1 cellular context compared by ENCODE assay signal in the genomic region with DNA sequence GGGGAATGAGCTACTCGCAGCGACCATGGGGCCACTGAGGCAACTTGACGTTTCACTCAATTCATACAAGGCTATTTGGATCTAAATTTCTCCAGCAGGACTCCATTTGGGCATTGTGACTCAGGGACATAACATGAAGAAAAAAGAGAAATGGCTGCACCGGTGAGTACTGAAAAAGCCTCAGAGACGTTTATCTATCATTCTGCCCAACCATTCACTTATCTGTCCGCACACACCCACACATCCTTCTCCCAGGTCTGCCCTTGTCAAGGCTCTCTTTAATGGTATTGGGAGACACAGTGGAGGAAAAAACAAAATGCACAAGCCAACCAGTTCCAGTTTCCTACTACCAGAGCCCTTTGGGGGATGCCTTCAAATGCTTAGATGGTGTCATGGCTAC.
TF ChIP-seq lines count a peak whose summit lies in the region.

No MANE protein-coding gene starts in this region.

TF ChIP-seq in K562, 482 proteins besides CTCF, POLR2A, EP300 and RAD21 (continued from another document and continues in another):
- TF ChIP-seq JUND (IDR thresholded peaks at IDR 0.05; ENCODE audit: borderline replicate concordance, low read depth, low read length) (peak; percentile 44; the same call in 1 of the 2 replicates), JUND (tag; IDR thresholded peaks at IDR 0.05; ENCODE audit: borderline replicate concordance, low read depth, low read length) (peak; percentile 51; the same call in 1 of the 3 replicates), SMARCC2 (IDR thresholded peaks at IDR 0.05; ENCODE audit: low read depth) (peak; percentile 60; the same call in 1 of the 2 replicates), TOE1 (IDR thresholded peaks at IDR 0.05; ENCODE audit: borderline replicate concordance) (no peak), TOE1 (CRISPR knock-in tag; IDR thresholded peaks at IDR 0.05; ENCODE audit: borderline replicate concordance, low read depth) (no peak), ZNF695 (CRISPR knock-in tag; IDR thresholded peaks at IDR 0.05) (no peak), SNRNP70 (optimal IDR thresholded peaks at IDR 0.05; ENCODE audit: low read depth, low read length) (no peak), ZNF217 (CRISPR knock-in tag; IDR thresholded peaks at IDR 0.05) (no peak), CC2D1A (IDR thresholded peaks at IDR 0.05) (peak; percentile 34; the same call in 1 of the 2 replicates), XRCC4 (IDR thresholded peaks at IDR 0.05; ENCODE audit: extremely low read depth, insufficient read depth, insufficient read length) (no peak), HDAC3 (IDR thresholded peaks at IDR 0.05; ENCODE audit: borderline replicate concordance, partially characterized antibody) (no peak), HOXB6 (CRISPR knock-in tag; IDR thresholded peaks at IDR 0.05; ENCODE audit: borderline replicate concordance) (no peak), CEBPB (tag; IDR thresholded peaks at IDR 0.05) (no peak), MTA3 (IDR thresholded peaks at IDR 0.05; ENCODE audit: borderline replicate concordance) (no peak), ZNF324 (CRISPR knock-in tag; IDR thresholded peaks at IDR 0.05) (no peak), RERE (CRISPR knock-in tag; IDR thresholded peaks at IDR 0.05; ENCODE audit: borderline replicate concordance) (no peak), PTBP1 (IDR thresholded peaks at IDR 0.05; ENCODE audit: low read depth, low read length) (no peak), TCF7 (IDR thresholded peaks at IDR 0.05; ENCODE audit: borderline replicate concordance) (no peak), ATF1 (CRISPR knock-in tag; IDR thresholded peaks at IDR 0.05) (no peak), ATF1 (tag; IDR thresholded peaks at IDR 0.05) (no peak), RBM25 (IDR thresholded peaks at IDR 0.05; ENCODE audit: low read depth, low read length, severe bottlenecking) (no peak), EGR1 (conservative IDR thresholded peaks at IDR 0.05) (peak; percentile 90), KDM5B (IDR thresholded peaks at IDR 0.05; ENCODE audit: insufficient replicate concordance, low read depth, low read length) (no peak), STAT5B (CRISPR knock-in tag; IDR thresholded peaks at IDR 0.05) (no peak)
- TF ChIP-seq, protein P1, sequence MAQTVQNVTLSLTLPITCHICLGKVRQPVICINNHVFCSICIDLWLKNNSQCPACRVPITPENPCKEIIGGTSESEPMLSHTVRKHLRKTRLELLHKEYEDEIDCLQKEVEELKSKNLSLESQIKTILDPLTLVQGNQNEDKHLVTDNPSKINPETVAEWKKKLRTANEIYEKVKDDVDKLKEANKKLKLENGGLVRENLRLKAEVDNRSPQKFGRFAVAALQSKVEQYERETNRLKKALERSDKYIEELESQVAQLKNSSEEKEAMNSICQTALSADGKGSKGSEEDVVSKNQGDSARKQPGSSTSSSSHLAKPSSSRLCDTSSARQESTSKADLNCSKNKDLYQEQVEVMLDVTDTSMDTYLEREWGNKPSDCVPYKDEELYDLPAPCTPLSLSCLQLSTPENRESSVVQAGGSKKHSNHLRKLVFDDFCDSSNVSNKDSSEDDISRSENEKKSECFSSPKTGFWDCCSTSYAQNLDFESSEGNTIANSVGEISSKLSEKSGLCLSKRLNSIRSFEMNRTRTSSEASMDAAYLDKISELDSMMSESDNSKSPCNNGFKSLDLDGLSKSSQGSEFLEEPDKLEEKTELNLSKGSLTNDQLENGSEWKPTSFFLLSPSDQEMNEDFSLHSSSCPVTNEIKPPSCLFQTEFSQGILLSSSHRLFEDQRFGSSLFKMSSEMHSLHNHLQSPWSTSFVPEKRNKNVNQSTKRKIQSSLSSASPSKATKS (CRISPR knock-in tag; IDR thresholded peaks at IDR 0.05) = no peak
- TF ChIP-seq, protein P2, sequence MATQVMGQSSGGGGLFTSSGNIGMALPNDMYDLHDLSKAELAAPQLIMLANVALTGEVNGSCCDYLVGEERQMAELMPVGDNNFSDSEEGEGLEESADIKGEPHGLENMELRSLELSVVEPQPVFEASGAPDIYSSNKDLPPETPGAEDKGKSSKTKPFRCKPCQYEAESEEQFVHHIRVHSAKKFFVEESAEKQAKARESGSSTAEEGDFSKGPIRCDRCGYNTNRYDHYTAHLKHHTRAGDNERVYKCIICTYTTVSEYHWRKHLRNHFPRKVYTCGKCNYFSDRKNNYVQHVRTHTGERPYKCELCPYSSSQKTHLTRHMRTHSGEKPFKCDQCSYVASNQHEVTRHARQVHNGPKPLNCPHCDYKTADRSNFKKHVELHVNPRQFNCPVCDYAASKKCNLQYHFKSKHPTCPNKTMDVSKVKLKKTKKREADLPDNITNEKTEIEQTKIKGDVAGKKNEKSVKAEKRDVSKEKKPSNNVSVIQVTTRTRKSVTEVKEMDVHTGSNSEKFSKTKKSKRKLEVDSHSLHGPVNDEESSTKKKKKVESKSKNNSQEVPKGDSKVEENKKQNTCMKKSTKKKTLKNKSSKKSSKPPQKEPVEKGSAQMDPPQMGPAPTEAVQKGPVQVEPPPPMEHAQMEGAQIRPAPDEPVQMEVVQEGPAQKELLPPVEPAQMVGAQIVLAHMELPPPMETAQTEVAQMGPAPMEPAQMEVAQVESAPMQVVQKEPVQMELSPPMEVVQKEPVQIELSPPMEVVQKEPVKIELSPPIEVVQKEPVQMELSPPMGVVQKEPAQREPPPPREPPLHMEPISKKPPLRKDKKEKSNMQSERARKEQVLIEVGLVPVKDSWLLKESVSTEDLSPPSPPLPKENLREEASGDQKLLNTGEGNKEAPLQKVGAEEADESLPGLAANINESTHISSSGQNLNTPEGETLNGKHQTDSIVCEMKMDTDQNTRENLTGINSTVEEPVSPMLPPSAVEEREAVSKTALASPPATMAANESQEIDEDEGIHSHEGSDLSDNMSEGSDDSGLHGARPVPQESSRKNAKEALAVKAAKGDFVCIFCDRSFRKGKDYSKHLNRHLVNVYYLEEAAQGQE (CRISPR knock-in tag; IDR thresholded peaks at IDR 0.05; ENCODE audit: low read depth) = no peak
- TF ChIP-seq, protein P3, sequence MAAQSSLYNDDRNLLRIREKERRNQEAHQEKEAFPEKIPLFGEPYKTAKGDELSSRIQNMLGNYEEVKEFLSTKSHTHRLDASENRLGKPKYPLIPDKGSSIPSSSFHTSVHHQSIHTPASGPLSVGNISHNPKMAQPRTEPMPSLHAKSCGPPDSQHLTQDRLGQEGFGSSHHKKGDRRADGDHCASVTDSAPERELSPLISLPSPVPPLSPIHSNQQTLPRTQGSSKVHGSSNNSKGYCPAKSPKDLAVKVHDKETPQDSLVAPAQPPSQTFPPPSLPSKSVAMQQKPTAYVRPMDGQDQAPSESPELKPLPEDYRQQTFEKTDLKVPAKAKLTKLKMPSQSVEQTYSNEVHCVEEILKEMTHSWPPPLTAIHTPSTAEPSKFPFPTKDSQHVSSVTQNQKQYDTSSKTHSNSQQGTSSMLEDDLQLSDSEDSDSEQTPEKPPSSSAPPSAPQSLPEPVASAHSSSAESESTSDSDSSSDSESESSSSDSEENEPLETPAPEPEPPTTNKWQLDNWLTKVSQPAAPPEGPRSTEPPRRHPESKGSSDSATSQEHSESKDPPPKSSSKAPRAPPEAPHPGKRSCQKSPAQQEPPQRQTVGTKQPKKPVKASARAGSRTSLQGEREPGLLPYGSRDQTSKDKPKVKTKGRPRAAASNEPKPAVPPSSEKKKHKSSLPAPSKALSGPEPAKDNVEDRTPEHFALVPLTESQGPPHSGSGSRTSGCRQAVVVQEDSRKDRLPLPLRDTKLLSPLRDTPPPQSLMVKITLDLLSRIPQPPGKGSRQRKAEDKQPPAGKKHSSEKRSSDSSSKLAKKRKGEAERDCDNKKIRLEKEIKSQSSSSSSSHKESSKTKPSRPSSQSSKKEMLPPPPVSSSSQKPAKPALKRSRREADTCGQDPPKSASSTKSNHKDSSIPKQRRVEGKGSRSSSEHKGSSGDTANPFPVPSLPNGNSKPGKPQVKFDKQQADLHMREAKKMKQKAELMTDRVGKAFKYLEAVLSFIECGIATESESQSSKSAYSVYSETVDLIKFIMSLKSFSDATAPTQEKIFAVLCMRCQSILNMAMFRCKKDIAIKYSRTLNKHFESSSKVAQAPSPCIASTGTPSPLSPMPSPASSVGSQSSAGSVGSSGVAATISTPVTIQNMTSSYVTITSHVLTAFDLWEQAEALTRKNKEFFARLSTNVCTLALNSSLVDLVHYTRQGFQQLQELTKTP (IDR thresholded peaks at IDR 0.05; ENCODE audit: low read depth in 1 of 2, partially characterized antibody in 2 of 2) = no peak
- TF ChIP-seq, protein P4, sequence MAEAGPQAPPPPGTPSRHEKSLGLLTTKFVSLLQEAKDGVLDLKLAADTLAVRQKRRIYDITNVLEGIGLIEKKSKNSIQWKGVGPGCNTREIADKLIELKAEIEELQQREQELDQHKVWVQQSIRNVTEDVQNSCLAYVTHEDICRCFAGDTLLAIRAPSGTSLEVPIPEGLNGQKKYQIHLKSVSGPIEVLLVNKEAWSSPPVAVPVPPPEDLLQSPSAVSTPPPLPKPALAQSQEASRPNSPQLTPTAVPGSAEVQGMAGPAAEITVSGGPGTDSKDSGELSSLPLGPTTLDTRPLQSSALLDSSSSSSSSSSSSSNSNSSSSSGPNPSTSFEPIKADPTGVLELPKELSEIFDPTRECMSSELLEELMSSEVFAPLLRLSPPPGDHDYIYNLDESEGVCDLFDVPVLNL (CRISPR knock-in tag; IDR thresholded peaks at IDR 0.05; ENCODE audit: low read depth) = no peak
